ENCODE assay signal across 1 cellular context in the genomic region with DNA sequence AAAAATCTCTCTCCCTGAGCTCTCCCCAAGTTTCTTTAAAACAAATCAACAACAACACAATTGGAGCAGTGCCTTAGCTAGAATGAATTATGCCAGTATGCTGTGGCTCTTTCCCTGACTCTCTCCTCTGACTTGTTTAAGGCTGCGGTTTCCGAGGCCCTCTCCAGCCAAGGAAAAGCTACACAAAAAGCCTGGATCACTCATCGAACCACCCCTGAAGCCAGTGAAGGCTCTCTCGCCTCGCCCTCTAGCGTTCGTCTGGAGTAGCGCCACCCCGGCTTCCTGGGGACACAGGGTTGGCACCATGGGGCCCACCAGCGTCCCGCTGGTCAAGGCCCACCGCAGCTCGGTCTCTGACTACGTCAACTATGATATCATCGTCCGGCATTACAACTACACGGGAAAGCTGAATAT.
TF ChIP-seq lines count a peak whose summit lies in the region.

No MANE protein-coding gene starts in this region.

TF ChIP-seq in HEK293, 187 proteins besides CTCF, POLR2A, EP300 and RAD21 (continued from another document):
- TF ChIP-seq ZBTB6 (tag by site-specific recombination; IDR thresholded peaks at IDR 0.05): no peak
- no peak for TF ChIP-seq ZNF704 (tag by site-specific recombination; IDR thresholded peaks at IDR 0.05)
- no peak for TF ChIP-seq ZNF132 (tag by site-specific recombination; IDR thresholded peaks at IDR 0.05; ENCODE audit: borderline replicate concordance)
- no peak; the same call in 1 of the 2 replicates for TF ChIP-seq ZNF335 (tag by site-specific recombination; conservative IDR thresholded peaks at IDR 0.05)
- TF ChIP-seq KLF8 (tag by site-specific recombination; IDR thresholded peaks at IDR 0.05): peak; percentile 33; the same call in 1 of the 2 replicates
- TF ChIP-seq ZBTB17 (tag by site-specific recombination; IDR thresholded peaks at IDR 0.05): peak; percentile 85
- peak; percentile 55 for TF ChIP-seq ZNF2 (tag by site-specific recombination; IDR thresholded peaks at IDR 0.05)
- TF ChIP-seq ZNF426 (tag by site-specific recombination; IDR thresholded peaks at IDR 0.05): no peak
- peak; percentile 73 for TF ChIP-seq ZBTB21 (tag by site-specific recombination; IDR thresholded peaks at IDR 0.05)
- TF ChIP-seq, protein P1, sequence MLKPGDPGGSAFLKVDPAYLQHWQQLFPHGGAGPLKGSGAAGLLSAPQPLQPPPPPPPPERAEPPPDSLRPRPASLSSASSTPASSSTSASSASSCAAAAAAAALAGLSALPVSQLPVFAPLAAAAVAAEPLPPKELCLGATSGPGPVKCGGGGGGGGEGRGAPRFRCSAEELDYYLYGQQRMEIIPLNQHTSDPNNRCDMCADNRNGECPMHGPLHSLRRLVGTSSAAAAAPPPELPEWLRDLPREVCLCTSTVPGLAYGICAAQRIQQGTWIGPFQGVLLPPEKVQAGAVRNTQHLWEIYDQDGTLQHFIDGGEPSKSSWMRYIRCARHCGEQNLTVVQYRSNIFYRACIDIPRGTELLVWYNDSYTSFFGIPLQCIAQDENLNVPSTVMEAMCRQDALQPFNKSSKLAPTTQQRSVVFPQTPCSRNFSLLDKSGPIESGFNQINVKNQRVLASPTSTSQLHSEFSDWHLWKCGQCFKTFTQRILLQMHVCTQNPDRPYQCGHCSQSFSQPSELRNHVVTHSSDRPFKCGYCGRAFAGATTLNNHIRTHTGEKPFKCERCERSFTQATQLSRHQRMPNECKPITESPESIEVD (tag by site-specific recombination; IDR thresholded peaks at IDR 0.05): 0 out of 2 replicates have a peak, but pooled peaks have one; percentile 30
- TF ChIP-seq ZNF23 (tag by site-specific recombination; IDR thresholded peaks at IDR 0.05; ENCODE audit: borderline replicate concordance): no peak
- TF ChIP-seq ZNF416 (tag by site-specific recombination; IDR thresholded peaks at IDR 0.05): no peak
- no peak for TF ChIP-seq ZNF211 (tag by site-specific recombination; IDR thresholded peaks at IDR 0.05; ENCODE audit: low read depth)
- TF ChIP-seq ZIC2 (tag by site-specific recombination; IDR thresholded peaks at IDR 0.05): peak; percentile 95
- peak; percentile 56 for TF ChIP-seq SP7 (tag by site-specific recombination; IDR thresholded peaks at IDR 0.05)
- no peak for TF ChIP-seq ZNF140 (tag by site-specific recombination; IDR thresholded peaks at IDR 0.05)
- peak; percentile 79; the same call in 1 of the 2 replicates for TF ChIP-seq ZFP37 (tag by site-specific recombination; IDR thresholded peaks at IDR 0.05)
- peak; percentile 64 for TF ChIP-seq ZNF596 (tag by site-specific recombination; IDR thresholded peaks at IDR 0.05)
- TF ChIP-seq, protein P2, sequence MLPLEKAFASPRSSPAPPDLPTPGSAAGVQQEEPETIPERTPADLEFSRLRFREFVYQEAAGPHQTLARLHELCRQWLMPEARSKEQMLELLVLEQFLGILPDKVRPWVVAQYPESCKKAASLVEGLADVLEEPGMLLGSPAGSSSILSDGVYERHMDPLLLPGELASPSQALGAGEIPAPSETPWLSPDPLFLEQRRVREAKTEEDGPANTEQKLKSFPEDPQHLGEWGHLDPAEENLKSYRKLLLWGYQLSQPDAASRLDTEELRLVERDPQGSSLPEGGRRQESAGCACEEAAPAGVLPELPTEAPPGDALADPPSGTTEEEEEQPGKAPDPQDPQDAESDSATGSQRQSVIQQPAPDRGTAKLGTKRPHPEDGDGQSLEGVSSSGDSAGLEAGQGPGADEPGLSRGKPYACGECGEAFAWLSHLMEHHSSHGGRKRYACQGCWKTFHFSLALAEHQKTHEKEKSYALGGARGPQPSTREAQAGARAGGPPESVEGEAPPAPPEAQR (tag by site-specific recombination; IDR thresholded peaks at IDR 0.05): no peak
- TF ChIP-seq, protein P3, sequence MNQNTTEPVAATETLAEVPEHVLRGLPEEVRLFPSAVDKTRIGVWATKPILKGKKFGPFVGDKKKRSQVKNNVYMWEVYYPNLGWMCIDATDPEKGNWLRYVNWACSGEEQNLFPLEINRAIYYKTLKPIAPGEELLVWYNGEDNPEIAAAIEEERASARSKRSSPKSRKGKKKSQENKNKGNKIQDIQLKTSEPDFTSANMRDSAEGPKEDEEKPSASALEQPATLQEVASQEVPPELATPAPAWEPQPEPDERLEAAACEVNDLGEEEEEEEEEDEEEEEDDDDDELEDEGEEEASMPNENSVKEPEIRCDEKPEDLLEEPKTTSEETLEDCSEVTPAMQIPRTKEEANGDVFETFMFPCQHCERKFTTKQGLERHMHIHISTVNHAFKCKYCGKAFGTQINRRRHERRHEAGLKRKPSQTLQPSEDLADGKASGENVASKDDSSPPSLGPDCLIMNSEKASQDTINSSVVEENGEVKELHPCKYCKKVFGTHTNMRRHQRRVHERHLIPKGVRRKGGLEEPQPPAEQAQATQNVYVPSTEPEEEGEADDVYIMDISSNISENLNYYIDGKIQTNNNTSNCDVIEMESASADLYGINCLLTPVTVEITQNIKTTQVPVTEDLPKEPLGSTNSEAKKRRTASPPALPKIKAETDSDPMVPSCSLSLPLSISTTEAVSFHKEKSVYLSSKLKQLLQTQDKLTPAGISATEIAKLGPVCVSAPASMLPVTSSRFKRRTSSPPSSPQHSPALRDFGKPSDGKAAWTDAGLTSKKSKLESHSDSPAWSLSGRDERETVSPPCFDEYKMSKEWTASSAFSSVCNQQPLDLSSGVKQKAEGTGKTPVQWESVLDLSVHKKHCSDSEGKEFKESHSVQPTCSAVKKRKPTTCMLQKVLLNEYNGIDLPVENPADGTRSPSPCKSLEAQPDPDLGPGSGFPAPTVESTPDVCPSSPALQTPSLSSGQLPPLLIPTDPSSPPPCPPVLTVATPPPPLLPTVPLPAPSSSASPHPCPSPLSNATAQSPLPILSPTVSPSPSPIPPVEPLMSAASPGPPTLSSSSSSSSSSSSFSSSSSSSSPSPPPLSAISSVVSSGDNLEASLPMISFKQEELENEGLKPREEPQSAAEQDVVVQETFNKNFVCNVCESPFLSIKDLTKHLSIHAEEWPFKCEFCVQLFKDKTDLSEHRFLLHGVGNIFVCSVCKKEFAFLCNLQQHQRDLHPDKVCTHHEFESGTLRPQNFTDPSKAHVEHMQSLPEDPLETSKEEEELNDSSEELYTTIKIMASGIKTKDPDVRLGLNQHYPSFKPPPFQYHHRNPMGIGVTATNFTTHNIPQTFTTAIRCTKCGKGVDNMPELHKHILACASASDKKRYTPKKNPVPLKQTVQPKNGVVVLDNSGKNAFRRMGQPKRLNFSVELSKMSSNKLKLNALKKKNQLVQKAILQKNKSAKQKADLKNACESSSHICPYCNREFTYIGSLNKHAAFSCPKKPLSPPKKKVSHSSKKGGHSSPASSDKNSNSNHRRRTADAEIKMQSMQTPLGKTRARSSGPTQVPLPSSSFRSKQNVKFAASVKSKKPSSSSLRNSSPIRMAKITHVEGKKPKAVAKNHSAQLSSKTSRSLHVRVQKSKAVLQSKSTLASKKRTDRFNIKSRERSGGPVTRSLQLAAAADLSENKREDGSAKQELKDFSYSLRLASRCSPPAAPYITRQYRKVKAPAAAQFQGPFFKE (tag by site-specific recombination; IDR thresholded peaks at IDR 0.05; ENCODE audit: borderline replicate concordance): no peak
- peak; percentile 56; the same call in 1 of the 2 replicates for TF ChIP-seq ZNF501 (tag by site-specific recombination; IDR thresholded peaks at IDR 0.05)
- TF ChIP-seq ZFP41 (tag by site-specific recombination; IDR thresholded peaks at IDR 0.05; ENCODE audit: borderline replicate concordance): no peak
- peak; percentile 35; the same call in 1 of the 2 replicates for TF ChIP-seq ZBTB8A (tag by site-specific recombination; IDR thresholded peaks at IDR 0.05)
- TF ChIP-seq OVOL3 (tag by site-specific recombination; IDR thresholded peaks at IDR 0.05): no peak
- peak; percentile 73 for TF ChIP-seq ZNF629 (tag by site-specific recombination; IDR thresholded peaks at IDR 0.05)
- no peak for TF ChIP-seq ZNF549 (tag by site-specific recombination; IDR thresholded peaks at IDR 0.05)
- TF ChIP-seq ZFHX2 (tag by site-specific recombination; conservative IDR thresholded peaks at IDR 0.05): no peak
- no peak for TF ChIP-seq ZNF473 (tag by site-specific recombination; IDR thresholded peaks at IDR 0.05)
- TF ChIP-seq ZFP69B (tag by site-specific recombination; IDR thresholded peaks at IDR 0.05): peak; percentile 100
- TF ChIP-seq ZBTB7A (tag by site-specific recombination; IDR thresholded peaks at IDR 0.05; ENCODE audit: low read depth): no peak
- no peak for TF ChIP-seq ZFP3 (tag by site-specific recombination; IDR thresholded peaks at IDR 0.05; ENCODE audit: low read depth)
- no peak; the same call in 1 of the 2 replicates for TF ChIP-seq ZNF18 (tag by site-specific recombination; IDR thresholded peaks at IDR 0.05)
- TF ChIP-seq ZNF10 (tag by site-specific recombination; IDR thresholded peaks at IDR 0.05): peak; percentile 53; the same call in 1 of the 2 replicates
- TF ChIP-seq ZBTB1 (tag by site-specific recombination; IDR thresholded peaks at IDR 0.05): no peak
